8 cellular contexts compared by ENCODE assay signal in genomic region chr21:45820171-45821091, GRCh38.
DNase-seq lines count a peak whose midpoint lies in the region; ATAC-seq, FAIRE-seq and TF ChIP-seq lines count a peak whose summit lies in the region.

No MANE protein-coding gene starts in this region.

- H3K27ac Mint-ChIP-seq in immature natural killer cell = no peak overlapping the region

- TF ChIP-seq POLR2A in A549 (IDR thresholded peaks at IDR 0.05; ENCODE audit: low read length) = no peak

- H3K4me2 ChIP-seq in A549 = peak overlapping the region; percentile 44

- peaks cover 28% of the 10 kb centered on the region for H3K4me1 ChIP-seq in A549

- TF ChIP-seq CTCF in A549 (IDR thresholded peaks at IDR 0.05) (peak; percentile 69), VCaP (conservative IDR thresholded peaks at IDR 0.05) (peak; percentile 98)

- no peak for TF ChIP-seq EP300 in A549 (IDR thresholded peaks at IDR 0.05)

- H3K9me3 ChIP-seq in A549 = no peaks in the 10 kb centered on the region

- no peaks in the 10 kb centered on the region for H3K36me3 Mint-ChIP-seq in immature natural killer cell

- H3K27me3 Mint-ChIP-seq in immature natural killer cell (ENCODE audit: low read depth in 3 of 3) = peaks cover 3 to 23% (median 4%) of the 10 kb centered on the region in 3 donors

- peak; percentile 87 to 90 for TF ChIP-seq RAD21 in A549 (conservative IDR thresholded peaks at IDR 0.05 in 1 of 2, IDR thresholded peaks at IDR 0.05 in 1 of 2)

- DNase-seq in A549 (ENCODE audit: low read depth in 1 of 2, low spot score in 1 of 2) (peak; percentile 78 to 82), GM19240 (ENCODE audit: insufficient read length, low spot score) (peak; percentile 74), NCI-H2227 (lab: John Stamatoyannopoulos, UW; ENCODE audit: unreplicated experiment) (peak; percentile 95), brain pericyte (ENCODE audit: low read depth, low spot score) (peak; percentile 85), immature natural killer cell (peak; percentile 41 to 62 (median 47))
- DNase-seq in stimulated activated CD4-positive, alpha-beta T cell treated with anti-CD3 and anti-CD28 coated beads, Interleukin-15, amount 100 ng/mL, for 24 hours = peak; percentile 88

- no peaks in the 10 kb centered on the region for H3K4me1 Mint-ChIP-seq in immature natural killer cell

- H3K9me3 Mint-ChIP-seq in immature natural killer cell = no peaks in the 10 kb centered on the region

- H3K4me3 Mint-ChIP-seq in immature natural killer cell = no peak overlapping the region

- CTCF ChIA-PET in A549 (lab: Yijun Ruan, JAX) = interaction anchor here (0.7 to 6.4 kb wide), 22 partner anchors 10 to 681 kb away, joined by 3 to 53 read pairs (median 4); no protein-coding TSS in a partner anchor

- no peak overlapping the region for H3K4me3 ChIP-seq in A549

- POLR2A ChIA-PET in A549 (lab: Yijun Ruan, JAX) = interaction anchor here (1.1 kb wide), 1 partner anchor 264 kb away, joined by 3 read pairs; no protein-coding TSS in a partner anchor

- ATAC-seq in A549 = peak; percentile 82 to 93
- no peak for ATAC-seq in GM19463 (IDR thresholded peaks at IDR 0.05; ENCODE audit: unreplicated experiment)

- peak overlapping the region in 1 of 2 experiments; percentile 70; a peak in 3 of 6 replicates for H3K27ac ChIP-seq in A549
- H3K27ac ChIP-seq in VCaP = peak overlapping the region; percentile 65

- WGBS in A549 (ENCODE audit: missing lambda C conversion rate) = 39% methylated on average over 8 of the region's 31 CpGs

- FAIRE-seq in A549 (lab: Jason Lieb, UNC) = no peak

TF ChIP-seq in A549, 52 proteins besides CTCF, POLR2A, EP300 and RAD21:
- TF ChIP-seq MAX (IDR thresholded peaks at IDR 0.05) = 0 out of 2 replicates have a peak, but pooled peaks have one; percentile 19
- TF ChIP-seq SMC3 (IDR thresholded peaks at IDR 0.05) = peak; percentile 62
- no peak for TF ChIP-seq PHF8 (IDR thresholded peaks at IDR 0.05; ENCODE audit: borderline replicate concordance, low read depth)
